ENCODE assay signal across 11 cellular contexts in the genomic region with DNA sequence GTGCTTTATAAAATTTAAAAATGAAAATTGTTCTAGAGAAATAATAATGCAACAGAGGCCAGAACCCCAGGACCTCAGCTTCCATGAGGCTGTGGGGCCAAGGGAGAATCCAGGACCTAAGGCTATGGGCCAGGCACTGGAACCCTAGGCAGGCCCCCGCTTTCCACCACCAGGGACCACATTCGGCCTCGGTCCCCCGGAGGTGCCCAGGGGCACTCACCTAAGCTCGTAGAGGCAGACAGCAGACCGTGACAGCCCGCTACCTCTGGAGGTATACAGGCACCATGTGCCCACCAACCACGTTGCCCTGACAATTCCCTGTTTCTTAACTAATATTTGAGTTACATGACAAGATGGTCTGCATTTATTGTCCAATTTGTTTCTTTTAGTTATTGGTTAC. TPM values are rescaled to one million over a fixed set of nuclear protein-coding genes. Genes with fewer than 3 reads are reported as not detected.
"Had no signal": no experiment of that assay in that cellular context is flagged by ENCODE, and none has a peak within 500 bp of the region (broad histone marks: within the 10 kb centered on the region; RNA-seq: fewer than 3 reads in every experiment).

No MANE protein-coding gene starts in this region.

- H3K4me3 ChIP-seq: GM23248, GM23338, HAP-1 had no signal

- H3K36me3 ChIP-seq: HAP-1 had no signal

- H3K9me3 ChIP-seq: HAP-1 had no signal

- DNase-seq: GM23248, GOT3, H7, H9, HCEC 1CT, HFFc6 had no signal

- ATAC-seq: GM23338, HCT116 had no signal

- H3K9me3 Mint-ChIP-seq: HFFc6 had no signal

- H2AFZ ChIP-seq: GM23248 had no signal

- H3K4me1 ChIP-seq: HAP-1 had no signal

- H3K27ac Mint-ChIP-seq: GM23338, H9, HFFc6 had no signal

- H3K27ac ChIP-seq: GM23248 had no signal

- H3K4me3 Mint-ChIP-seq: GM23338, H9, HFFc6 had no signal

- H3K4me1 Mint-ChIP-seq: GM23338, H9 had no signal

- H3K4me2 ChIP-seq: GM23338 had no signal

- H3K9ac ChIP-seq: GM23248 had no signal

RNA-seq across cellular contexts. Expression of a gene that starts 49.5 kb away (rescaled TPM):
- total RNA-seq: GM23248, GM23338, H1, H4, H7, H9, HFFc6 had no signal
- polyA plus RNA-seq: GM23248, GM23338, H1 had no signal
